Comparison of ENCODE assay signal across 8 cellular contexts in genomic region chr5:11904270-11904906, GRCh38. TPM values are rescaled to one million over a fixed set of nuclear protein-coding genes. Genes with fewer than 3 reads are reported as not detected.
DNase-seq lines count a peak whose midpoint lies in the region; ATAC-seq and TF ChIP-seq lines count a peak whose summit lies in the region.

Gene CTNND2 (minus strand): TSS chr5:11904446. CDS start chr5:11903853, 593 bp downstream.

- 0 to 1% methylated on average over 1 to 52 of the region's 63 CpGs for WGBS in body of pancreas, 2 donors
- 2% methylated on average over 63 of the region's 63 CpGs for WGBS in thymus

- H3K4me3 ChIP-seq in body of pancreas (peak within 1 kb of the TSS; percentile 86 to 88), kidney epithelial cell (ENCODE audit: low read depth, low read length) (peak within 1 kb of the TSS; percentile 34), thymus (ENCODE audit: low read length) (peak within 1 kb of the TSS; percentile 8)

- TF ChIP-seq CTCF in body of pancreas (IDR thresholded peaks at IDR 0.05) = peak in 1 of 7 experiments; percentile 1
- no peak for TF ChIP-seq CTCF in kidney epithelial cell (IDR thresholded peaks at IDR 0.05; ENCODE audit: insufficient read depth, low read length, poor library complexity, severe bottlenecking)

- intact Hi-C loops in body of pancreas (cut with DNase I) = no loop called here

- H3K9me3 ChIP-seq in body of pancreas (no peaks in the 10 kb centered on the region), thymus (ENCODE audit: control insufficient read depth) (peaks cover 1% of the 10 kb centered on the region)

- ATAC-seq in body of pancreas (peak; percentile 77), GM21381 (IDR thresholded peaks at IDR 0.05; ENCODE audit: unreplicated experiment) (no peak)

- peak within 1 kb of the TSS; percentile 85 to 96 (median 90) for H3K27ac ChIP-seq in body of pancreas
- no peak within 1 kb of the TSS for H3K27ac ChIP-seq in thymus (ENCODE audit: low read depth)

- peak; percentile 65 for DNase-seq in NCI-H82 (lab: John Stamatoyannopoulos, UW)
- no peak for DNase-seq in NCI-H82 treated with DMSO at 0.1 percent for 48 hours (lab: John Stamatoyannopoulos, UW; ENCODE audit: unreplicated experiment)
- DNase-seq in NCI-H146 (lab: John Stamatoyannopoulos, UW) = peak; percentile 60
- peak; percentile 70 to 81 (median 75) for DNase-seq in body of pancreas
- no peak for DNase-seq in kidney epithelial cell (ENCODE audit: low read depth)
- DNase-seq in GM19238 (ENCODE audit: insufficient read length, low spot score) = no peak

- H3K36me3 ChIP-seq in body of pancreas (replicated peaks in 1 of 2; ENCODE audit: insufficient read depth in 1 of 2, low read depth in 2 of 2) = no peaks in the 10 kb centered on the region
- no peaks in the 10 kb centered on the region for H3K36me3 ChIP-seq in kidney epithelial cell (ENCODE audit: control insufficient read depth, insufficient read depth, low read length)
- H3K36me3 ChIP-seq in thymus (ENCODE audit: control insufficient read depth, insufficient read depth) = no peaks in the 10 kb centered on the region

- no peak for TF ChIP-seq POLR2A in body of pancreas (IDR thresholded peaks at IDR 0.05)

- H3K4me1 ChIP-seq in body of pancreas (peaks cover 25% of the 10 kb centered on the region), thymus (ENCODE audit: control insufficient read depth, insufficient read depth, low read length) (no peaks in the 10 kb centered on the region)

- no peaks in the 10 kb centered on the region for H3K27me3 ChIP-seq in body of pancreas
- H3K27me3 ChIP-seq in kidney epithelial cell (ENCODE audit: control insufficient read depth, insufficient read depth, low read length) = peaks cover 28% of the 10 kb centered on the region
- peaks cover 30% of the 10 kb centered on the region for H3K27me3 ChIP-seq in thymus (ENCODE audit: control insufficient read depth, insufficient read depth)

RNA-seq across cellular contexts. Expression of gene CTNND2, which starts in this region (rescaled TPM):
- total RNA-seq in body of pancreas (10 to 100 TPM; 21.0 to 82.4 TPM), kidney epithelial cell (0.29 and 0.34 TPM in 2 replicates)
- polyA plus RNA-seq in thymus = 0.41 TPM

Comparison
In these comparisons a context has a peak if more than half of its experiments do, and no peak if none do; other contexts are left out.
1. RNA of gene CTNND2 (total RNA-seq): 21.0 to 82.4 TPM in body of pancreas; 0.29 to 0.34 TPM in kidney epithelial cell; every median in the first group is over 10 times any median in the second.
2. DNase-seq: peak in NCI-H82 (single experiment), NCI-H146 (single experiment) and body of pancreas (4 of 4); none in NCI-H82 treated with DMSO at 0.1 percent for 48 hours (single experiment), kidney epithelial cell (single experiment) and GM19238 (single experiment).
3. H3K4me3 ChIP-seq: peak in every context shown above with its lines; median percentile 87 in body of pancreas; 34 in kidney epithelial cell; 8 in thymus.